In the genomic region with DNA sequence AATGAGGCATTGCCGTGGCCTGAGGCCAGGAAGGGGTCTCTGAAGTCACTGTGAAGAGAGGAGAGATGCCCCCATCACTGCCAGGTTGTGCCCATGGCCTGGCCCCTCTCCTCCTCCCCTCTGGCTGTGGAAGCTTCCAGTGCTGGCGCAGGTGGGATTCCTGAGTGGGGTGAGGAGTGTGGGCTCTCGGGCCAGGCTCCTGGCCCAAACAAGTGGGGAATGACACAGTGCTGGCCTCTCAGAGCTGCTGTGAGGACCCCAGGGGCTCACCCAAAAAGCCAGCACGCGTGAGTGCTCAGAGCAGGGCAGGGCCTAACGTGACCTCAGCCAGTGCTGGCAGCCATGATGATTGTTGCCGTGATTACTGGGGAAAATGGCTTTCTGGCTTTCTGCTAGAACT, we compare ENCODE assay signal across 17 cellular contexts. TPM values are rescaled to one million over a fixed set of nuclear protein-coding genes. Genes with fewer than 3 reads are reported as not detected.
A peak's percentile ranks its signal among the peaks of the same experiment; 100 is the strongest.
DNase-seq lines count a peak whose midpoint lies in the region; ATAC-seq and TF ChIP-seq lines count a peak whose summit lies in the region.
"Had no signal": no experiment of that assay in that cellular context is flagged by ENCODE, and none has a peak within 500 bp of the region (broad histone marks: within the 10 kb centered on the region; RNA-seq: fewer than 3 reads in every experiment).

No MANE protein-coding gene starts in this region.

- TF ChIP-seq CTCF in OCI-LY1 (IDR thresholded peaks at IDR 0.05; ENCODE audit: low read length) = no peak
- no peak for TF ChIP-seq CTCF in esophagus muscularis mucosa (IDR thresholded peaks at IDR 0.05)

- no peaks in the 10 kb centered on the region for H3K27me3 Mint-ChIP-seq in T-helper 1 cell treated with Interleukin-12 subunit alpha and Interleukin-12 subunit beta and Interleukin-4 antibody, amounts not matched to agents 30 μg/mL and 1 μg/mL, for 36 hours (ENCODE audit: low read depth)

- H3K4me1 ChIP-seq in OCI-LY1 (ENCODE audit: insufficient read depth, low read length, severe bottlenecking) (peaks cover 54% of the 10 kb centered on the region), esophagus muscularis mucosa (peaks cover 35 to 74% (median 68%) of the 10 kb centered on the region in 4 donors)

- no peak overlapping the region for H2AFZ ChIP-seq in OCI-LY1 (ENCODE audit: low read length)

- peak overlapping the region; percentile 98 for H3K27ac ChIP-seq in OCI-LY1 (ENCODE audit: low read depth, low read length, poor library complexity, severe bottlenecking)
- H3K27ac ChIP-seq in esophagus muscularis mucosa (replicated peaks in 1 of 4) = peak overlapping the region; percentile 92 to 96 (median 93)
- peak overlapping the region in 11 of 21 experiments; percentile 51 to 89 (median 81) for H3K27ac ChIP-seq in skin epidermis
- H3K27ac ChIP-seq: 22Rv1, brain microvascular endothelial cell had no signal

- H3K4me3 ChIP-seq in OCI-LY1 (ENCODE audit: low read depth, low read length, poor library complexity, severe bottlenecking) (no peak overlapping the region), esophagus muscularis mucosa (no peak overlapping the region), skin epidermis (no peak overlapping the region)
- H3K4me3 ChIP-seq: right atrium auricular region had no signal

- peak overlapping the region; percentile 99 for H3K27ac Mint-ChIP-seq in T-helper 1 cell treated with Interleukin-12 subunit alpha and Interleukin-12 subunit beta and Interleukin-4 antibody, amounts not matched to agents 30 μg/mL and 1 μg/mL, for 36 hours
- H3K27ac Mint-ChIP-seq: endodermal cell had no signal

- peaks cover 23% of the 10 kb centered on the region for H3K36me3 ChIP-seq in OCI-LY1 (ENCODE audit: insufficient read depth, low read length)
- peaks cover 0 to 38% (median 26%) of the 10 kb centered on the region in 4 donors for H3K36me3 ChIP-seq in esophagus muscularis mucosa

- intact Hi-C loops in esophagus muscularis mucosa (cut with DNase I) = no loop called here

- TF ChIP-seq POLR2A in esophagus muscularis mucosa (IDR thresholded peaks at IDR 0.05; ENCODE audit: low read depth) = no peak

- no peak for ATAC-seq in left lobe of liver

- H3K9me3 Mint-ChIP-seq in T-helper 1 cell treated with Interleukin-12 subunit alpha and Interleukin-12 subunit beta and Interleukin-4 antibody, amounts not matched to agents 30 μg/mL and 1 μg/mL, for 36 hours = no peaks in the 10 kb centered on the region

- peak overlapping the region; percentile 54 for H3K9ac ChIP-seq in OCI-LY1 (ENCODE audit: low read length)

- peak overlapping the region; percentile 14; the same call in 1 of the 2 replicates for H3K4me2 ChIP-seq in OCI-LY1 (ENCODE audit: low read length)

- WGBS in esophagus muscularis mucosa = 76% methylated on average over 6 of the region's 7 CpGs

- peaks cover 45% of the 10 kb centered on the region for H3K4me1 Mint-ChIP-seq in T-helper 1 cell treated with Interleukin-12 subunit alpha and Interleukin-12 subunit beta and Interleukin-4 antibody, amounts not matched to agents 30 μg/mL and 1 μg/mL, for 36 hours (ENCODE audit: low read depth)

- H3K79me2 ChIP-seq in OCI-LY1 (ENCODE audit: insufficient read depth, low read length) = no peaks in the 10 kb centered on the region

- TF ChIP-seq EP300 in esophagus muscularis mucosa (IDR thresholded peaks at IDR 0.05) = no peak

- DNase-seq in T-helper 1 cell = no peak
- no peak for DNase-seq in esophagus muscularis mucosa (ENCODE audit: extremely low spot score)
- DNase-seq in left lobe of liver (ENCODE audit: low spot score) = no peak
- DNase-seq in NCI-H774 (lab: John Stamatoyannopoulos, UW) = no peak
- DNase-seq in NCI-H2081 (lab: John Stamatoyannopoulos, UW) = no peak
- DNase-seq: brain microvascular endothelial cell; endodermal cell; GF-D8; NCI-H2029 treated with DMSO at 0.1 percent for 48 hours; SIG-M5; stimulated activated CD4-positive, alpha-beta T cell treated with anti-CD3 and anti-CD28 coated beads, Interleukin-4, amount 100 ng/mL, for 24 hours; stimulated activated naive CD4-positive, alpha-beta T cell had no signal

- H3K9me2 ChIP-seq in OCI-LY1 (ENCODE audit: low read depth, low read length) = no peaks in the 10 kb centered on the region

- peaks cover 28% of the 10 kb centered on the region for H3K36me3 Mint-ChIP-seq in T-helper 1 cell treated with Interleukin-12 subunit alpha and Interleukin-12 subunit beta and Interleukin-4 antibody, amounts not matched to agents 30 μg/mL and 1 μg/mL, for 36 hours (ENCODE audit: low read depth)

- H3K4me3 Mint-ChIP-seq in T-helper 1 cell treated with Interleukin-12 subunit alpha and Interleukin-12 subunit beta and Interleukin-4 antibody, amounts not matched to agents 30 μg/mL and 1 μg/mL, for 36 hours = peak overlapping the region; percentile 31
- H3K4me3 Mint-ChIP-seq: endodermal cell had no signal

- no peaks in the 10 kb centered on the region; the same call in 1 of the 2 replicates for H3F3A ChIP-seq in OCI-LY1 (ENCODE audit: insufficient read depth, low read length)

- H3K9me3 ChIP-seq in OCI-LY1 (ENCODE audit: low read length) (no peaks in the 10 kb centered on the region), esophagus muscularis mucosa (no peaks in the 10 kb centered on the region)
- H3K9me3 ChIP-seq: right atrium auricular region had no signal

- H4K20me1 ChIP-seq in OCI-LY1 (ENCODE audit: insufficient read depth, low read length) = no peaks in the 10 kb centered on the region

- H3K27me3 ChIP-seq in OCI-LY1 (ENCODE audit: insufficient read depth, low read length) (no peaks in the 10 kb centered on the region), esophagus muscularis mucosa (no peaks in the 10 kb centered on the region)
- H3K27me3 ChIP-seq: brain microvascular endothelial cell, right atrium auricular region had no signal

RNA-seq across cellular contexts. Expression of a gene that starts 53.5 kb away (rescaled TPM):
- total RNA-seq in esophagus muscularis mucosa (100 to 1,000 TPM in 2 of 4 donors, 10 to 100 TPM in 2; 74.9 to 238 (median 130) TPM), left lobe of liver (58.1 TPM)
